Comparison of ENCODE assay signal across 24 cellular contexts in the genomic region with DNA sequence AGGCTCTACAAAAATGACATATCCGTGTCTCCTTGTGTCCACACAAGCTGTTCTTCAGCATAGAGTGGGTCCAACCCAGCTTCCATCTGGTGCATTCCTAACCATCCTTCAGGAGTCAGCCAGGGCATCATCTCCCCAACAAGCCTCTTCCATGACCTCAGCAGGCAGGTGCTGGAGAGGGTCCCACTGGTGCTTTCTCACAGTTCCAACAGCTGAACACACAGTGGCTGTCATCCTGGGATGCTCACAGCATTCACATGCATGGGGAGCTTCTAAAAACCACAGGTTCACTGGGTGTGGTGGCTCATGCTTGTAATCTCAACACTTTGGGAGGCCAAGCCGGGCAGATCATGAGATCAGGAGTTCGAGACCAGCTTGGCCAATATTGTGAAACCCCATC. TPM values are rescaled to one million over a fixed set of nuclear protein-coding genes. Genes with fewer than 3 reads are reported as not detected.
"Had no signal": no experiment of that assay in that cellular context is flagged by ENCODE, and none has a peak within 500 bp of the region (broad histone marks: within the 10 kb centered on the region; RNA-seq: fewer than 3 reads in every experiment).

No MANE protein-coding gene starts in this region.

- H3K4me3 Mint-ChIP-seq: activated naive CD4-positive, alpha-beta T cell treated with anti-CD3 and anti-CD28 coated beads, Interleukin-2, amount 10 ng/mL, durations not matched to agents 7 days and 5 days; nephron progenitor cell had no signal

- H3K36me3 Mint-ChIP-seq: activated naive CD4-positive, alpha-beta T cell treated with anti-CD3 and anti-CD28 coated beads, Interleukin-2, amount 10 ng/mL, durations not matched to agents 7 days and 5 days had no signal

- H3K9me3 ChIP-seq: ascending aorta, breast epithelium, gastroesophageal sphincter, heart right ventricle, tibial nerve, vagina had no signal

- H3K4me3 ChIP-seq: ascending aorta, breast epithelium, gastroesophageal sphincter, heart right ventricle, tibial nerve, vagina had no signal

- DNase-seq: activated naive CD4-positive, alpha-beta T cell treated with anti-CD3 and anti-CD28 coated beads, Interleukin-2, amount 10 ng/mL, durations not matched to agents 7 days and 5 days; activated T-cell treated with anti-CD3 and anti-CD28 coated beads for 4 hours; cerebellar nuclear complex; cortex of kidney; heart right ventricle; nephron progenitor cell; nucleus accumbens; retina; stimulated activated CD4-positive, alpha-beta T cell treated with anti-CD3 and anti-CD28 coated beads, Interleukin-12 subunit alpha, Interleukin-12 subunit beta, amount 100 ng/mL, for 4 hours; stimulated activated CD4-positive, alpha-beta T cell treated with anti-CD3 and anti-CD28 coated beads, Interleukin-1b, Interleukin-23, amount 100 ng/mL, for 48 hours; stimulated activated CD8-positive, alpha-beta memory T cell treated with anti-CD3 and anti-CD28 coated beads, Interleukin-4, amount 100 ng/mL, for 48 hours; stimulated activated naive CD4-positive, alpha-beta T cell; T-helper 1 cell; T-helper 9 cell had no signal

- ATAC-seq: gastroesophageal sphincter, heart right ventricle, SK-N-SH treated with all-trans-retinoic acid at 6 μM for 48 hours had no signal

- H3K27ac Mint-ChIP-seq: activated naive CD4-positive, alpha-beta T cell treated with anti-CD3 and anti-CD28 coated beads, Interleukin-2, amount 10 ng/mL, durations not matched to agents 7 days and 5 days; activated T-helper 17 cell treated with anti-CD3 and anti-CD28 coated beads, Interleukin-2, amount 50 U/mL, for 72 hours; nephron progenitor cell had no signal

- H3K27me3 ChIP-seq: ascending aorta, breast epithelium, tibial nerve, vagina had no signal

- H3K36me3 ChIP-seq: ascending aorta, breast epithelium, gastroesophageal sphincter, heart right ventricle, tibial nerve, vagina had no signal

- H3K4me1 Mint-ChIP-seq: nephron progenitor cell had no signal

- H3K4me1 ChIP-seq: ascending aorta, breast epithelium, gastroesophageal sphincter, heart right ventricle, tibial nerve had no signal

- H3K27ac ChIP-seq: ascending aorta, breast epithelium, gastroesophageal sphincter, heart right ventricle, tibial nerve, vagina had no signal

- H3K9me3 Mint-ChIP-seq: activated naive CD4-positive, alpha-beta T cell treated with anti-CD3 and anti-CD28 coated beads, Interleukin-2, amount 10 ng/mL, durations not matched to agents 7 days and 5 days; activated T-helper 17 cell treated with anti-CD3 and anti-CD28 coated beads, Interleukin-2, amount 50 U/mL, for 72 hours; nephron progenitor cell had no signal

RNA-seq across cellular contexts. Expression of a gene that starts 6.4 kb away (rescaled TPM):
- total RNA-seq: activated T-helper 17 cell treated with anti-CD3 and anti-CD28 coated beads, Interleukin-2, amount 50 U/mL, for 72 hours; ascending aorta; gastroesophageal sphincter; heart right ventricle; vagina had no signal
- polyA plus RNA-seq: heart right ventricle had no signal

RNA-seq across cellular contexts. Expression of a gene that starts 37.4 kb away (rescaled TPM):
- total RNA-seq: ascending aorta, breast epithelium, gastroesophageal sphincter, lower leg skin, tibial nerve, vagina had no signal
- polyA plus RNA-seq: esophagus, heart right ventricle had no signal

RNA-seq across cellular contexts. Expression of a gene that starts 55.4 kb away (rescaled TPM):
- total RNA-seq: activated T-helper 17 cell treated with anti-CD3 and anti-CD28 coated beads, Interleukin-2, amount 50 U/mL, for 72 hours; ascending aorta; gastroesophageal sphincter; heart right ventricle; mesenteric fat pad; vagina had no signal
- polyA plus RNA-seq: heart right ventricle had no signal
